In genomic region chr12:65821336-65821735, GRCh38 we compare ENCODE assay signal across 1 cellular context.
TF ChIP-seq lines count a peak whose summit lies in the region.

No MANE protein-coding gene starts in this region.

TF ChIP-seq in SK-N-SH treated with all-trans-retinoic acid at 6 μM for 48 hours, 23 proteins besides CTCF, POLR2A, EP300 and RAD21:
- no peak for TF ChIP-seq POU6F1 (CRISPR knock-in tag; IDR thresholded peaks at IDR 0.05; ENCODE audit: borderline replicate concordance, low read depth)
- no peak for TF ChIP-seq TOX (CRISPR knock-in tag; IDR thresholded peaks at IDR 0.05; ENCODE audit: borderline replicate concordance)
- TF ChIP-seq TSHZ2 (CRISPR knock-in tag; IDR thresholded peaks at IDR 0.05): no peak
- no peak for TF ChIP-seq ZFP30 (CRISPR knock-in tag; IDR thresholded peaks at IDR 0.05)
- TF ChIP-seq CSDC2 (CRISPR knock-in tag; IDR thresholded peaks at IDR 0.05): no peak
- TF ChIP-seq RARB (CRISPR knock-in tag; IDR thresholded peaks at IDR 0.05): no peak
- no peak for TF ChIP-seq BACH2 (CRISPR knock-in tag; IDR thresholded peaks at IDR 0.05; ENCODE audit: borderline replicate concordance)
TF ChIP-seq in SK-N-SH treated with all-trans-retinoic acid at 6 μM for 48 hours: peak in this region for 0.
